Comparison of ENCODE assay signal across 10 cellular contexts in genomic region chr10:43394868-43395267, GRCh38. TPM values are rescaled to one million over a fixed set of nuclear protein-coding genes. Genes with fewer than 3 reads are reported as not detected.
DNase-seq lines count a peak whose midpoint lies in the region; ATAC-seq, FAIRE-seq and TF ChIP-seq lines count a peak whose summit lies in the region.
"Had no signal": no experiment of that assay in that cellular context is flagged by ENCODE, and none has a peak within 500 bp of the region (broad histone marks: within the 10 kb centered on the region; RNA-seq: fewer than 3 reads in every experiment).

No MANE protein-coding gene starts in this region.

- H3K79me2 ChIP-seq in HCT116 (ENCODE audit: insufficient read depth, low read length) = peaks cover 99% of the 10 kb centered on the region

- H3K4me1 Mint-ChIP-seq in activated naive CD8-positive, alpha-beta T cell treated with anti-CD3 and anti-CD28 coated beads, Interleukin-2, amount 50 U/mL, for 24 hours = peaks cover 80% of the 10 kb centered on the region

- intact Hi-C loops in HCT116 (cut with micrococcal nuclease) = no loop called here

- TF ChIP-seq RAD21 in A549 (conservative IDR thresholded peaks at IDR 0.05 in 1 of 2, IDR thresholded peaks at IDR 0.05 in 1 of 2) = no peak
- TF ChIP-seq RAD21 in HCT116 (IDR thresholded peaks at IDR 0.05; ENCODE audit: low read depth) = no peak

- peak overlapping the region; percentile 96 for H3K4me3 Mint-ChIP-seq in activated naive CD8-positive, alpha-beta T cell treated with anti-CD3 and anti-CD28 coated beads, Interleukin-2, amount 50 U/mL, for 24 hours

- RAD21 ChIA-PET in HCT116 (lab: Charles Lee; ENCODE audit: low non-redundant PET in 1 of 2, low total read pairs in 2 of 2, uncharacterized antibody in 2 of 2, unreplicated experiment in 2 of 2) = no interaction called here

- ATAC-seq in A549 (no peak), HCT116 (no peak), GM19035 (IDR thresholded peaks at IDR 0.05; ENCODE audit: unreplicated experiment) (no peak)
- ATAC-seq in activated naive CD8-positive, alpha-beta T cell treated with anti-CD3 and anti-CD28 coated beads, Interleukin-2, amount 50 U/mL, for 24 hours = no peak

- no peaks in the 10 kb centered on the region for H3K9me3 ChIP-seq in A549
- H3K9me3 ChIP-seq in HCT116 (ENCODE audit: control insufficient read depth in 1 of 2, insufficient read depth in 1 of 2, low read depth in 1 of 2, low read length in 2 of 2) = no peaks in the 10 kb centered on the region
- H3K9me3 ChIP-seq in mesodermal cell (ENCODE audit: control insufficient read depth, low read length) = no peaks in the 10 kb centered on the region

- H3K27ac ChIP-seq in A549 = peak overlapping the region; percentile 86 to 97; a peak in 4 of 6 replicates
- H3K27ac ChIP-seq in HCT116 (ENCODE audit: low read depth, low read length) = peak overlapping the region; percentile 96
- H3K27ac ChIP-seq in mesodermal cell (ENCODE audit: low read depth, low read length, severe bottlenecking) = no peak overlapping the region

- H3K9me3 Mint-ChIP-seq in activated naive CD8-positive, alpha-beta T cell treated with anti-CD3 and anti-CD28 coated beads, Interleukin-2, amount 50 U/mL, for 24 hours = no peaks in the 10 kb centered on the region

- H2AFZ ChIP-seq in HCT116 (ENCODE audit: low read depth, low read length, poor library complexity, severe bottlenecking) = no peak overlapping the region

- H3K36me3 Mint-ChIP-seq in activated naive CD8-positive, alpha-beta T cell treated with anti-CD3 and anti-CD28 coated beads, Interleukin-2, amount 50 U/mL, for 24 hours (ENCODE audit: low read depth) = peaks cover 88% of the 10 kb centered on the region

- no TSS peak for BruUV-seq in HCT116 (replicated peaks; lab: Mats Ljungman, UMichigan)

- no peaks in the 10 kb centered on the region for H3K27me3 Mint-ChIP-seq in activated naive CD8-positive, alpha-beta T cell treated with anti-CD3 and anti-CD28 coated beads, Interleukin-2, amount 50 U/mL, for 24 hours

- peaks cover 35% of the 10 kb centered on the region; the same call in 1 of the 2 replicates for H4K20me1 ChIP-seq in HCT116 (ENCODE audit: insufficient read depth)

- H3K4me2 ChIP-seq in A549 (peak overlapping the region; percentile 99), HCT116 (ENCODE audit: low read length) (peak overlapping the region; percentile 92; the same call in 1 of the 2 replicates)

- DNase-seq in A549 (ENCODE audit: low read depth in 1 of 2, low spot score in 1 of 2) = no peak
- no peak for DNase-seq in HCT116 (ENCODE audit: low read depth, low spot score)
- no peak for DNase-seq in activated naive CD8-positive, alpha-beta T cell treated with anti-CD3 and anti-CD28 coated beads, Interleukin-2, amount 50 U/mL, for 24 hours
- no peak for DNase-seq in NCI-H1105 treated with DMSO at 0.1 percent for 48 hours (lab: John Stamatoyannopoulos, UW)
- DNase-seq in GM19240 (ENCODE audit: insufficient read length, low spot score) = no peak
- DNase-seq in globus pallidus (ENCODE audit: low spot score) = no peak

- no peak for TF ChIP-seq EP300 in A549 (IDR thresholded peaks at IDR 0.05)

- H3K9me2 ChIP-seq in HCT116 (ENCODE audit: insufficient read depth) = no peaks in the 10 kb centered on the region

- peak overlapping the region; percentile 93 for H3K27ac Mint-ChIP-seq in activated naive CD8-positive, alpha-beta T cell treated with anti-CD3 and anti-CD28 coated beads, Interleukin-2, amount 50 U/mL, for 24 hours

- CTCF ChIA-PET in A549 (lab: Yijun Ruan, JAX) = interaction anchor here (0.6 to 1.9 kb wide), 2 partner anchors 9 to 18 kb away, joined by 3 to 6 read pairs; no protein-coding TSS in a partner anchor
- CTCF ChIA-PET in HCT116 (lab: Charles Lee) = no interaction called here

- H3K4me3 ChIP-seq in A549 = peak overlapping the region; percentile 65
- H3K4me3 ChIP-seq in HCT116 (replicated peaks in 1 of 2; ENCODE audit: low read depth in 1 of 2, low read length in 2 of 2) = no peak overlapping the region
- peak overlapping the region; percentile 74 for H3K4me3 ChIP-seq in mesodermal cell (ENCODE audit: extremely low read depth, insufficient read depth, low read length, poor library complexity, severe bottlenecking)

- WGBS in A549 (ENCODE audit: missing lambda C conversion rate) = 90% methylated on average over 6 of the region's 6 CpGs
- 92 to 96% methylated on average over 4 of the region's 6 CpGs for WGBS in mesodermal cell (ENCODE audit: insufficient coverage in 2 of 2), 2 experiments

- H3K36me3 ChIP-seq in HCT116 (ENCODE audit: control insufficient read depth in 1 of 2, insufficient read depth in 2 of 2, low read length in 2 of 2) (peaks cover 34 to 69% of the 10 kb centered on the region in 2 experiments), mesodermal cell (ENCODE audit: control insufficient read depth, insufficient read depth, low read length) (peaks cover 61% of the 10 kb centered on the region)

- no peak for TF ChIP-seq POLR2A in A549 (IDR thresholded peaks at IDR 0.05; ENCODE audit: low read length)
- TF ChIP-seq POLR2A in HCT116 (IDR thresholded peaks at IDR 0.05; ENCODE audit: borderline replicate concordance, extremely low read depth, insufficient read depth, insufficient read length) = no peak

- H3K4me1 ChIP-seq in A549 (peaks cover 61% of the 10 kb centered on the region), HCT116 (ENCODE audit: control insufficient read depth in 1 of 2, insufficient read depth in 2 of 2, low read length in 2 of 2) (peaks cover 20 to 48% of the 10 kb centered on the region in 2 experiments), mesodermal cell (ENCODE audit: control insufficient read depth, insufficient read depth, low read length, poor library complexity, severe bottlenecking) (peaks cover 26% of the 10 kb centered on the region)

- peak overlapping the region; percentile 100 for H3K9ac ChIP-seq in HCT116 (ENCODE audit: low read length)

- TF ChIP-seq CTCF in A549 (IDR thresholded peaks at IDR 0.05) (no peak), HCT116 (IDR thresholded peaks at IDR 0.05 in 2 of 3, conservative IDR thresholded peaks at IDR 0.05 in 1 of 3; ENCODE audit: borderline replicate concordance in 1 of 3, insufficient read depth in 1 of 3, low read depth in 2 of 3, low read length in 2 of 3) (no peak)

- H3K27me3 ChIP-seq in HCT116 (ENCODE audit: insufficient read depth, low read length) = no peaks in the 10 kb centered on the region

- POLR2A ChIA-PET in A549 (lab: Yijun Ruan, JAX) (no interaction called here), HCT116 (lab: Charles Lee) (no interaction called here)

- FAIRE-seq in A549 (lab: Jason Lieb, UNC) = no peak

TF ChIP-seq in A549, 52 proteins besides CTCF, POLR2A, EP300 and RAD21:
- no peak for TF ChIP-seq FOSB (CRISPR knock-in tag; IDR thresholded peaks at IDR 0.05)
- no peak for TF ChIP-seq USF2 (IDR thresholded peaks at IDR 0.05)
- TF ChIP-seq KDM5A (IDR thresholded peaks at IDR 0.05) = no peak
- TF ChIP-seq TP53 (CRISPR knock-in tag; IDR thresholded peaks at IDR 0.05) = no peak
- no peak for TF ChIP-seq ZSCAN20 (CRISPR knock-in tag; IDR thresholded peaks at IDR 0.05)
- no peak for TF ChIP-seq ZC3H11A (IDR thresholded peaks at IDR 0.05)
TF ChIP-seq in A549: peak in this region for 0.

TF ChIP-seq in HCT116, 20 proteins besides CTCF, POLR2A, EP300 and RAD21 (continues in another document):
- TF ChIP-seq ZBTB33 (IDR thresholded peaks at IDR 0.05; ENCODE audit: extremely low read depth, insufficient replicate concordance, low read length) (no peak), EZH2phosphoT487 (IDR thresholded peaks at IDR 0.05; ENCODE audit: borderline replicate concordance) (no peak), SIN3A (IDR thresholded peaks at IDR 0.05; ENCODE audit: low read depth) (no peak), ELF1 (IDR thresholded peaks at IDR 0.05; ENCODE audit: borderline replicate concordance, low read depth) (no peak), SP1 (IDR thresholded peaks at IDR 0.05; ENCODE audit: low read depth) (no peak), ZNF274 (IDR thresholded peaks at IDR 0.05; ENCODE audit: low read depth, low read length) (no peak)

RNA-seq across cellular contexts. Expression of gene HNRNPF, which starts 14.1 kb away (rescaled TPM):
- polyA plus RNA-seq in A549 (2011; rRNA removed) (198 and 271 TPM in 2 replicates), A549 (2017; fragmentation: RNase III; extraction: RNeasy Plus Mini Kit Qiagen cat#74134 plus additional on column Dnase treatment) (217 to 228 TPM (median 221 TPM) in 3 replicates)
- polyA plus RNA-seq in A549 (2012; cell fraction: cytosol; rRNA removed) = 236 and 250 TPM in 2 replicates
- 275 and 276 TPM in 2 replicates for polyA plus RNA-seq in A549 (2012; cell fraction: nucleus; rRNA removed)
- polyA minus RNA-seq in A549 (2011; rRNA and poly(A)+ RNA removed) = 220 and 241 TPM in 2 replicates
- 333 TPM for total RNA-seq in HCT116 (2021; ENCODE audit: unreplicated experiment)
- polyA plus RNA-seq in HCT116 (2012) = 197 and 213 TPM in 2 replicates
- 193 TPM for polyA plus RNA-seq in mesodermal cell (2013, experiment 1 of 2)
- polyA plus RNA-seq in mesodermal cell (2013, experiment 2 of 2) = 159 TPM

RNA-seq across cellular contexts. Expression of gene FXYD4, which starts 23.4 kb away (rescaled TPM):
- not detected in 2 replicates for polyA plus RNA-seq in A549 (2011; rRNA removed)
- polyA plus RNA-seq in A549 (2012; cell fraction: cytosol; rRNA removed) = not detected in 2 replicates
- polyA plus RNA-seq in A549 (2012; cell fraction: nucleus; rRNA removed) = not detected in 2 replicates
- not detected in 3 replicates for polyA plus RNA-seq in A549 (2017; fragmentation: RNase III; extraction: RNeasy Plus Mini Kit Qiagen cat#74134 plus additional on column Dnase treatment)
- polyA minus RNA-seq in A549 (2011; rRNA and poly(A)+ RNA removed) = not detected in 2 replicates
- total RNA-seq in HCT116 (2021; ENCODE audit: unreplicated experiment) = 0.71 TPM
- 2.2 and 3.4 TPM in 2 replicates for polyA plus RNA-seq in HCT116 (2012)
- not detected for polyA plus RNA-seq in mesodermal cell (2013, experiment 1 of 2)
- not detected for polyA plus RNA-seq in mesodermal cell (2013, experiment 2 of 2)
- total RNA-seq: lower leg skin, SK-MEL-5 had no signal

RNA-seq across cellular contexts. Expression of gene ZNF487, which starts 42.0 kb away (rescaled TPM):
- 7.2 and 9.4 TPM in 2 replicates for polyA plus RNA-seq in A549 (2011; rRNA removed)
- 5.9 and 6.8 TPM in 2 replicates for polyA plus RNA-seq in A549 (2012; cell fraction: cytosol; rRNA removed)
- polyA plus RNA-seq in A549 (2012; cell fraction: nucleus; rRNA removed) = 4.3 and 5.4 TPM in 2 replicates
- 3.7 to 4.9 TPM (median 4.3 TPM) in 3 replicates for polyA plus RNA-seq in A549 (2017; fragmentation: RNase III; extraction: RNeasy Plus Mini Kit Qiagen cat#74134 plus additional on column Dnase treatment)
- 3.0 and 4.7 TPM in 2 replicates for polyA minus RNA-seq in A549 (2011; rRNA and poly(A)+ RNA removed)
- total RNA-seq in HCT116 (2021; ENCODE audit: unreplicated experiment) = 4.0 TPM
- 2.7 and 3.4 TPM in 2 replicates for polyA plus RNA-seq in HCT116 (2012)
- polyA plus RNA-seq in mesodermal cell (2013, experiment 1 of 2) = 6.4 TPM
- 4.4 TPM for polyA plus RNA-seq in mesodermal cell (2013, experiment 2 of 2)

Comparison
In these comparisons a context has a peak if more than half of its experiments do, and no peak if none do; other contexts are left out.
1. H3K4me3 ChIP-seq: peak in A549 (single experiment) and mesodermal cell (single experiment); none in HCT116 (0 of 2).